14 cellular contexts compared by ENCODE assay signal in genomic region chr9:112570731-112571167, GRCh38.
A peak's percentile ranks its signal among the peaks of the same experiment; 100 is the strongest.
DNase-seq lines count a peak whose midpoint lies in the region; TF ChIP-seq lines count a peak whose summit lies in the region.
"Had no signal": no experiment of that assay in that cellular context is flagged by ENCODE, and none has a peak within 500 bp of the region (broad histone marks: within the 10 kb centered on the region; RNA-seq: fewer than 3 reads in every experiment).

No MANE protein-coding gene starts in this region.

- H3K4me1 ChIP-seq in thyroid gland (peaks cover 4 to 17% of the 10 kb centered on the region in 2 donors), ascending aorta (no peaks in the 10 kb centered on the region)
- H3K4me1 ChIP-seq: lower lobe of right lung, suprapubic skin had no signal

- H3K27me3 ChIP-seq in WERI-Rb-1 (ENCODE audit: insufficient read depth, low read depth, severe bottlenecking): no peaks in the 10 kb centered on the region
- no peaks in the 10 kb centered on the region for H3K27me3 ChIP-seq in thyroid gland
- H3K27me3 ChIP-seq in ascending aorta: no peaks in the 10 kb centered on the region
- H3K27me3 ChIP-seq: suprapubic skin had no signal

- H3K36me3 ChIP-seq in WERI-Rb-1 (peaks cover 17% of the 10 kb centered on the region), thyroid gland (no peaks in the 10 kb centered on the region), ascending aorta (peaks cover 6 to 10% of the 10 kb centered on the region in 2 donors)
- H3K36me3 ChIP-seq: suprapubic skin had no signal

- TF ChIP-seq CTCF in WERI-Rb-1 (IDR thresholded peaks at IDR 0.05; ENCODE audit: low read depth, low read length) (no peak), nephron (IDR thresholded peaks at IDR 0.05; ENCODE audit: unreplicated experiment in 3 of 3) (no peak), thyroid gland (IDR thresholded peaks at IDR 0.05) (no peak), ascending aorta (IDR thresholded peaks at IDR 0.05) (no peak)

- no peak overlapping the region for H3K4me3 Mint-ChIP-seq in nephron
- H3K4me3 Mint-ChIP-seq: activated naive CD8-positive, alpha-beta T cell treated with anti-CD3 and anti-CD28 coated beads for 36 hours; CD4-positive, CD25-positive, alpha-beta regulatory T cell had no signal

- intact Hi-C loops in thyroid gland (cut with DNase I): no loop called here
- intact Hi-C loops in ascending aorta (cut with DNase I): no loop called here

- peaks cover 26% of the 10 kb centered on the region for H3K36me3 Mint-ChIP-seq in nephron (ENCODE audit: low read depth)

- H3K4me3 ChIP-seq in WERI-Rb-1 (ENCODE audit: low read depth, low read length) (peak overlapping the region; percentile 34), thyroid gland (replicated peaks in 1 of 3) (no peak overlapping the region), ascending aorta (no peak overlapping the region)
- H3K4me3 ChIP-seq: lower lobe of right lung, suprapubic skin had no signal

- no peaks in the 10 kb centered on the region for H3K9me3 Mint-ChIP-seq in nephron
- H3K9me3 Mint-ChIP-seq: activated naive CD8-positive, alpha-beta T cell treated with anti-CD3 and anti-CD28 coated beads for 36 hours; CD4-positive, CD25-positive, alpha-beta regulatory T cell had no signal

- peaks cover 31% of the 10 kb centered on the region for H3K4me1 Mint-ChIP-seq in nephron

- peak overlapping the region; percentile 78 for H3K27ac ChIP-seq in WERI-Rb-1
- no peak overlapping the region for H3K27ac ChIP-seq in thyroid gland
- no peak overlapping the region for H3K27ac ChIP-seq in ascending aorta
- H3K27ac ChIP-seq: epithelial cell of prostate, lower lobe of right lung, suprapubic skin had no signal

- TF ChIP-seq POLR2A in thyroid gland (IDR thresholded peaks at IDR 0.05): no peak

- WGBS in thyroid gland, 2 donors: 42 to 58% methylated on average over 6 of the region's 6 CpGs

- peak overlapping the region; percentile 28 to 71 (median 56) for H3K27ac Mint-ChIP-seq in nephron
- H3K27ac Mint-ChIP-seq: activated naive CD8-positive, alpha-beta T cell treated with anti-CD3 and anti-CD28 coated beads for 36 hours; CD4-positive, CD25-positive, alpha-beta regulatory T cell had no signal

- H3K9me3 ChIP-seq in WERI-Rb-1 (ENCODE audit: severe bottlenecking) (no peaks in the 10 kb centered on the region), thyroid gland (no peaks in the 10 kb centered on the region), ascending aorta (no peaks in the 10 kb centered on the region)
- H3K9me3 ChIP-seq: lower lobe of right lung, suprapubic skin had no signal

- H3K27me3 Mint-ChIP-seq in nephron (ENCODE audit: low read depth): no peaks in the 10 kb centered on the region
- H3K27me3 Mint-ChIP-seq: activated naive CD8-positive, alpha-beta T cell treated with anti-CD3 and anti-CD28 coated beads for 36 hours; CD4-positive, CD25-positive, alpha-beta regulatory T cell had no signal

- peak; percentile 83 for DNase-seq in WERI-Rb-1
- DNase-seq in fibroblast of the conjunctiva (ENCODE audit: low read depth): peak; percentile 26
- peak; percentile 37 to 47 for DNase-seq in thyroid gland
- DNase-seq in ascending aorta (ENCODE audit: low spot score in 2 of 2): no peak
- no peak for DNase-seq in NCI-H345 (lab: John Stamatoyannopoulos, UW)
- no peak for DNase-seq in activated CD8-positive, alpha-beta memory T cell treated with anti-CD3 and anti-CD28 coated beads, Interleukin-2, amount 50 U/mL, for 4 hours
- DNase-seq: activated naive CD8-positive, alpha-beta T cell treated with anti-CD3 and anti-CD28 coated beads for 36 hours; CD4-positive, CD25-positive, alpha-beta regulatory T cell; lower lobe of right lung; NCI-H510A; stimulated activated CD4-positive, alpha-beta T cell treated with anti-CD3 and anti-CD28 coated beads, Interleukin-15, amount 100 ng/mL, for 24 hours had no signal

Comparison
In these comparisons a context has a peak if more than half of its experiments do, and no peak if none do; other contexts are left out.
1. DNase-seq: peak in WERI-Rb-1 (single experiment), fibroblast of the conjunctiva (single experiment) and thyroid gland (2 of 2); none in ascending aorta (0 of 2), NCI-H345 (single experiment) and activated CD8-positive, alpha-beta memory T cell treated with anti-CD3 and anti-CD28 coated beads, Interleukin-2, amount 50 U/mL, for 4 hours (single experiment).